In the genomic region with DNA sequence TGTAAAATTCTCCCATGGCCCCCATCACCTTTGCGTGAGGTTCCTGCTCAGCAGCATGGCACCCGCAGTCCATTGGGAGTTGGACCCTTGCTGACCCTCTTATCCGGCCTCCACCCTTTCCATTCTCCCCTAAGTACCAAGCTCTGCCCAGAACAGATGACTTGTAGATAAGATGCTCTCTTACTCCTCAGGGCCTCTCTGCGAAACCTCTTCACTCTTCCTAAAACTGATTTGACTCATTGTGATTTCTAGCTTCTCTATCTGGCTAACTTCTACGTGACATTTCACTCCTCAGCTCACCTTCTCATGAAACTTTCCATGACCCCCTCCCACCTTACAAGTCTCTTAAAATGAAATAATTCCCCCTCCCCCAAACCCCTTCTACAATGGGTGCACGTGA, we compare ENCODE assay signal across 24 cellular contexts.
"Had no signal": no experiment of that assay in that cellular context is flagged by ENCODE, and none has a peak within 500 bp of the region (broad histone marks: within the 10 kb centered on the region; RNA-seq: fewer than 3 reads in every experiment).

No MANE protein-coding gene starts in this region.

- H3K4me3 ChIP-seq: left lung, lower lobe of right lung, right atrium auricular region, skin epidermis, suprapubic skin, thoracic aorta, tibial artery, uterus had no signal

- H3K27ac ChIP-seq: left lung, lower lobe of right lung, right atrium auricular region, skin epidermis, suprapubic skin, thoracic aorta, tibial artery, uterus had no signal

- H3K36me3 ChIP-seq: left lung, lower lobe of right lung, right atrium auricular region, suprapubic skin, thoracic aorta, tibial artery, uterus had no signal

- H3K4me1 ChIP-seq: left lung, lower lobe of right lung, right atrium auricular region, tibial artery, uterus had no signal

- H3K9me3 Mint-ChIP-seq: immature natural killer cell; naive thymus-derived CD8-positive, alpha-beta T cell; nephron; neural crest cell; stimulated activated naive CD8-positive, alpha-beta T cell treated with anti-CD3 and anti-CD28 coated beads, Interleukin-15, Interleukin-2, amounts not matched to agents 100 ng/mL and 50 ng/mL, for 24 hours; type B pancreatic cell had no signal

- H3K36me3 Mint-ChIP-seq: type B pancreatic cell had no signal

- ATAC-seq: naive thymus-derived CD8-positive, alpha-beta T cell had no signal

- H3K27me3 Mint-ChIP-seq: naive thymus-derived CD8-positive, alpha-beta T cell; stimulated activated naive CD8-positive, alpha-beta T cell treated with anti-CD3 and anti-CD28 coated beads, Interleukin-15, Interleukin-2, amounts not matched to agents 100 ng/mL and 50 ng/mL, for 24 hours; type B pancreatic cell had no signal

- H3K4me3 Mint-ChIP-seq: immature natural killer cell; naive thymus-derived CD8-positive, alpha-beta T cell; nephron; neural crest cell; stimulated activated naive CD8-positive, alpha-beta T cell treated with anti-CD3 and anti-CD28 coated beads, Interleukin-15, Interleukin-2, amounts not matched to agents 100 ng/mL and 50 ng/mL, for 24 hours; type B pancreatic cell had no signal

- H3K27me3 ChIP-seq: left lung, right atrium auricular region, suprapubic skin, tibial artery, uterus had no signal

- DNase-seq: immature natural killer cell; kidney; left colon; left lung; lower lobe of right lung; mammary epithelial cell; naive thymus-derived CD8-positive, alpha-beta T cell; nucleus accumbens; stimulated activated CD4-positive, alpha-beta T cell treated with anti-CD3 and anti-CD28 coated beads, Interleukin-12 subunit alpha, Interleukin-12 subunit beta, amount 100 ng/mL, for 4 hours; stimulated activated CD4-positive, alpha-beta T cell treated with anti-CD3 and anti-CD28 coated beads, Interleukin-15, amount 100 ng/mL, for 24 hours; stimulated activated CD4-positive, alpha-beta T cell treated with anti-CD3 and anti-CD28 coated beads, Interleukin-2, amount 100 ng/mL, for 24 hours; stimulated activated CD4-positive, alpha-beta T cell treated with anti-CD3 and anti-CD28 coated beads, Interleukin-4, amount 100 ng/mL, for 1 hour; stimulated activated naive CD4-positive, alpha-beta T cell; tibial artery; uterus had no signal

- H3K4me1 Mint-ChIP-seq: immature natural killer cell, nephron, neural crest cell had no signal

- H3K27ac Mint-ChIP-seq: immature natural killer cell; naive thymus-derived CD8-positive, alpha-beta T cell; nephron; progenitor cell of endocrine pancreas; stimulated activated naive CD8-positive, alpha-beta T cell treated with anti-CD3 and anti-CD28 coated beads, Interleukin-15, Interleukin-2, amounts not matched to agents 100 ng/mL and 50 ng/mL, for 24 hours; type B pancreatic cell had no signal

- H3K9me3 ChIP-seq: left lung, lower lobe of right lung, right atrium auricular region, suprapubic skin, thoracic aorta, tibial artery, uterus had no signal
